14 cellular contexts compared by ENCODE assay signal in genomic region chr1:94093351-94093750, GRCh38. TPM values are rescaled to one million over a fixed set of nuclear protein-coding genes. Genes with fewer than 3 reads are reported as not detected.
DNase-seq lines count a peak whose midpoint lies in the region; ATAC-seq and TF ChIP-seq lines count a peak whose summit lies in the region.
"Had no signal": no experiment of that assay in that cellular context is flagged by ENCODE, and none has a peak within 500 bp of the region (broad histone marks: within the 10 kb centered on the region; RNA-seq: fewer than 3 reads in every experiment).

No MANE protein-coding gene starts in this region.

- ATAC-seq in right cardiac atrium, result no peak
- no peak for ATAC-seq in upper lobe of right lung
- ATAC-seq in GM19395 (IDR thresholded peaks at IDR 0.05; ENCODE audit: unreplicated experiment), result no peak

- H3K27me3 Mint-ChIP-seq in endodermal cell (ENCODE audit: insufficient read depth) (no peaks in the 10 kb centered on the region), osteocyte (ENCODE audit: unreplicated experiment) (no peaks in the 10 kb centered on the region)

- no peak for DNase-seq in left ventricle myocardium inferior
- DNase-seq in right cardiac atrium, result no peak
- DNase-seq in endodermal cell, result no peak
- DNase-seq in osteocyte (ENCODE audit: extremely low spot score, unreplicated experiment), result no peak
- DNase-seq in upper lobe of right lung, result no peak
- no peak for DNase-seq in stimulated activated CD4-positive, alpha-beta T cell treated with anti-CD3 and anti-CD28 coated beads, Interleukin-4, amount 100 ng/mL, for 24 hours
- DNase-seq in NCI-H1417 treated with DMSO at 0.1 percent for 48 hours (lab: John Stamatoyannopoulos, UW), result no peak
- DNase-seq: activated CD8-positive, alpha-beta memory T cell treated with anti-CD3 and anti-CD28 coated beads for 24 hours; effector memory CD4-positive, alpha-beta T cell; GDM1; NCI-H1417; NCI-H446 treated with DMSO at 0.1 percent for 48 hours had no signal

- H3K9ac ChIP-seq in endodermal cell (ENCODE audit: extremely low read depth, low read length, poor library complexity, severe bottlenecking), result no peak overlapping the region

- intact Hi-C loops in left ventricle myocardium inferior (cut with micrococcal nuclease), result no loop called here
- intact Hi-C loops in right cardiac atrium (cut with DNase I), result no loop called here
- intact Hi-C loops in upper lobe of right lung (cut with DNase I), result no loop called here

- no peaks in the 10 kb centered on the region for H3K27me3 ChIP-seq in left ventricle myocardium inferior (ENCODE audit: low read depth)
- no peaks in the 10 kb centered on the region for H3K27me3 ChIP-seq in right cardiac atrium (ENCODE audit: control insufficient read depth, insufficient read depth)
- no peaks in the 10 kb centered on the region for H3K27me3 ChIP-seq in endodermal cell (ENCODE audit: control insufficient read depth, insufficient read depth, low read length, poor library complexity, severe bottlenecking)
- no peaks in the 10 kb centered on the region for H3K27me3 ChIP-seq in upper lobe of right lung

- H3K9me3 ChIP-seq in left ventricle myocardium inferior (replicated peaks) (no peaks in the 10 kb centered on the region), right cardiac atrium (ENCODE audit: control insufficient read depth, low read length) (no peaks in the 10 kb centered on the region), endodermal cell (ENCODE audit: control insufficient read depth, low read length) (no peaks in the 10 kb centered on the region), upper lobe of right lung (no peaks in the 10 kb centered on the region)

- WGBS in right cardiac atrium, result 90% methylated on average over 4 of the region's 4 CpGs
- 77 to 92% methylated on average over 4 of the region's 4 CpGs for WGBS in endodermal cell (ENCODE audit: insufficient coverage in 1 of 2, insufficient read length in 1 of 2), 2 experiments

- H3K4me3 Mint-ChIP-seq in endodermal cell, result no peak overlapping the region
- no peak overlapping the region for H3K4me3 Mint-ChIP-seq in osteocyte (ENCODE audit: unreplicated experiment)

- TF ChIP-seq CTCF in left ventricle myocardium inferior (IDR thresholded peaks at IDR 0.05; ENCODE audit: borderline replicate concordance), result no peak
- TF ChIP-seq CTCF in endodermal cell (conservative IDR thresholded peaks at IDR 0.05), result no peak
- no peak for TF ChIP-seq CTCF in osteocyte (IDR thresholded peaks at IDR 0.05)
- no peak for TF ChIP-seq CTCF in upper lobe of right lung (IDR thresholded peaks at IDR 0.05)

- peak overlapping the region; percentile 90 for H3K27ac ChIP-seq in left ventricle myocardium inferior (replicated peaks)
- H3K27ac ChIP-seq in right cardiac atrium (ENCODE audit: low read length), result no peak overlapping the region
- peak overlapping the region; percentile 92 for H3K27ac ChIP-seq in endodermal cell (ENCODE audit: low read depth, low read length)
- H3K27ac ChIP-seq in upper lobe of right lung, result peak overlapping the region; percentile 81

- H3K4me1 Mint-ChIP-seq in endodermal cell (peaks cover 61% of the 10 kb centered on the region), osteocyte (ENCODE audit: unreplicated experiment) (peaks cover 77% of the 10 kb centered on the region)

- H3K36me3 Mint-ChIP-seq in endodermal cell (ENCODE audit: low read depth) (no peaks in the 10 kb centered on the region), osteocyte (ENCODE audit: unreplicated experiment) (no peaks in the 10 kb centered on the region)

- H3K36me3 ChIP-seq in left ventricle myocardium inferior (no peaks in the 10 kb centered on the region), endodermal cell (ENCODE audit: control insufficient read depth, insufficient read depth, low read length) (no peaks in the 10 kb centered on the region), upper lobe of right lung (no peaks in the 10 kb centered on the region)

- no peak overlapping the region for H3K27ac Mint-ChIP-seq in endodermal cell
- H3K27ac Mint-ChIP-seq in osteocyte (ENCODE audit: unreplicated experiment), result peak overlapping the region; percentile 97

- H3K9me3 Mint-ChIP-seq in endodermal cell, result no peaks in the 10 kb centered on the region
- H3K9me3 Mint-ChIP-seq in osteocyte (ENCODE audit: unreplicated experiment), result no peaks in the 10 kb centered on the region

- H3K4me3 ChIP-seq in left ventricle myocardium inferior (no peak overlapping the region), right cardiac atrium (ENCODE audit: low read length) (no peak overlapping the region), endodermal cell (ENCODE audit: low read length) (no peak overlapping the region), upper lobe of right lung (no peak overlapping the region)

- H3K4me1 ChIP-seq in left ventricle myocardium inferior (peaks cover 70% of the 10 kb centered on the region), right cardiac atrium (ENCODE audit: control insufficient read depth, insufficient read depth, low read length) (peaks cover 20% of the 10 kb centered on the region), endodermal cell (ENCODE audit: control insufficient read depth, insufficient read depth, low read length) (peaks cover 9% of the 10 kb centered on the region), upper lobe of right lung (peaks cover 47% of the 10 kb centered on the region)

RNA-seq across cellular contexts. Expression of gene ABCA4, which starts 27.6 kb away (rescaled TPM):
- 0.11 TPM for total RNA-seq in left ventricle myocardium inferior
- total RNA-seq in right cardiac atrium, result under 1 TPM in 2 of 4 donors, not detected in 2; 0.06 to 0.19 TPM
- polyA plus RNA-seq in right cardiac atrium, result 0.09 TPM
- 1 to 10 TPM; 1.6 to 1.7 TPM for total RNA-seq in endodermal cell
- 0.61 TPM for polyA plus RNA-seq in endodermal cell (2013, experiment 1 of 2)
- polyA plus RNA-seq in endodermal cell (2013, experiment 2 of 2), result 0.54 TPM
- 6.0 and 6.6 TPM in 2 replicates for total RNA-seq in osteocyte
- total RNA-seq in upper lobe of right lung, result 1.4 TPM
- total RNA-seq: SK-MEL-5 had no signal
